8 cellular contexts compared by ENCODE assay signal in the genomic region with DNA sequence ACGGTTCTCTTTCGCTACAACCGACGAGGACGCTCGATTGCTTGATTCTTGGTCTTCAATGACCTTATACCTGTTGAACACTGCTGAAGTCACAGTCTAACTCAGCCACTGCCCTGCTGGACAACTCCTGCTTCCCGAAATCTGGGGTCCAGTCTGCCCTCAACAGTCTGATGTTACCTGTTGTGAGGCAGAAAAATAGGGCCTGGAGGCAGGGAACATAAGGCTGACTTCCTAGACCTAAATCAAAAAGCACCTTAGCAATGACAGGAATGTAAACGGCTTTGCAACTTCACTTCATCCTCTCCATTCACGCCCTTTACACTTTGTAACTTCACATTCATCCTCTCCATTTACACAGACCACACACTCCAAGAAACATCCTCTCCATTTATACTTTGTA. TPM values are rescaled to one million over a fixed set of nuclear protein-coding genes. Genes with fewer than 3 reads are reported as not detected.
DNase-seq lines count a peak whose midpoint lies in the region; ATAC-seq, FAIRE-seq and TF ChIP-seq lines count a peak whose summit lies in the region.

No MANE protein-coding gene starts in this region.

- H3K79me2 ChIP-seq in mammary epithelial cell (ENCODE audit: insufficient read depth, low read length) = peaks cover 42% of the 10 kb centered on the region

- intact Hi-C loops in IMR-90 (cut with micrococcal nuclease) (loop anchor here (1.0 kb wide), 2 partner anchors 28 to 76 kb away; no protein-coding TSS in a partner anchor), mammary epithelial cell (cut with micrococcal nuclease) (loop anchor here (1.0 to 5.0 kb wide), 6 partner anchors 20 to 284 kb away; a partner anchor contains a TSS), posterior cingulate gyrus (cut with DNase I) (loop anchor here (1.0 kb wide), 3 partner anchors 19 to 76 kb away; a partner anchor contains a TSS)

- POLR2A ChIA-PET in A549 (lab: Yijun Ruan, JAX) (no interaction called here), IMR-90 (lab: Charles Lee; ENCODE audit: unreplicated experiment) (no interaction called here)

- H3K4ac ChIP-seq in IMR-90 (ENCODE audit: low read depth, low read length) = peak overlapping the region; percentile 80

- H3K27ac Mint-ChIP-seq in mesothelial cell of epicardium = peak overlapping the region; percentile 44

- no peak for TF ChIP-seq EP300 in A549 (IDR thresholded peaks at IDR 0.05)

- peak overlapping the region; percentile 97 for H2AFZ ChIP-seq in IMR-90 (replicated peaks; ENCODE audit: low read length, poor library complexity)
- H2AFZ ChIP-seq in mammary epithelial cell (ENCODE audit: low read depth, low read length) = peak overlapping the region; percentile 82

- H4K8ac ChIP-seq in IMR-90 (ENCODE audit: low read depth in 2 of 2, low read length in 2 of 2) = peak overlapping the region; percentile 87 to 97

- TF ChIP-seq POLR2A in A549 (IDR thresholded peaks at IDR 0.05; ENCODE audit: low read length) (no peak), IMR-90 (IDR thresholded peaks at IDR 0.05; ENCODE audit: low read depth, low read length) (no peak)

- peak overlapping the region; percentile 33; the same call in 1 of the 2 replicates for H4K5ac ChIP-seq in IMR-90 (ENCODE audit: low read depth, low read length)

- FAIRE-seq in A549 (lab: Jason Lieb, UNC) = no peak

- peak overlapping the region; percentile 78; the same call in 1 of the 2 replicates for H3K14ac ChIP-seq in IMR-90 (replicated peaks; ENCODE audit: low read depth, low read length)

- H2BK5ac ChIP-seq in IMR-90 (ENCODE audit: low read depth, low read length, poor library complexity, severe bottlenecking) = peak overlapping the region; percentile 10

- DNase-seq in A549 (ENCODE audit: low read depth in 1 of 2, low spot score in 1 of 2) (no peak), IMR-90 (no peak), mammary epithelial cell (no peak), mesothelial cell of epicardium (ENCODE audit: low spot score in 2 of 2, unreplicated experiment in 2 of 2) (no peak), posterior cingulate gyrus (no peak)

- H2BK15ac ChIP-seq in IMR-90 (ENCODE audit: low read depth, low read length) = peak overlapping the region; percentile 65; the same call in 1 of the 3 replicates

- H3K36me3 ChIP-seq in IMR-90 (ENCODE audit: control insufficient read depth, insufficient read depth, low read length) (no peaks in the 10 kb centered on the region), mammary epithelial cell (ENCODE audit: insufficient read depth, low read length) (no peaks in the 10 kb centered on the region)

- H3K27ac ChIP-seq in A549 (peak overlapping the region; percentile 78 to 90), IMR-90 (ENCODE audit: insufficient read depth, low read length) (peak overlapping the region; percentile 6; the same call in 1 of the 2 replicates), mammary epithelial cell (ENCODE audit: insufficient read depth, low read depth, low read length) (peak overlapping the region; percentile 72)

- dilution Hi-C loops in IMR-90 (cut with HindIII; ENCODE audit: low sequenced_read_pairs, unreplicated experiment) (no loop called here), mammary epithelial cell (cut with HindIII; ENCODE audit: low sequenced_read_pairs) (no loop called here)

- peak overlapping the region; percentile 37; the same call in 1 of the 2 replicates for H4K91ac ChIP-seq in IMR-90 (ENCODE audit: insufficient read depth, low read depth, low read length)

- H3K9ac ChIP-seq in IMR-90 (ENCODE audit: low read depth, low read length) (peak overlapping the region; percentile 63), mammary epithelial cell (ENCODE audit: insufficient read depth, low read length) (peak overlapping the region; percentile 44)

- 10% methylated on average over 9 of the region's 9 CpGs for WGBS in A549 (ENCODE audit: missing lambda C conversion rate)
- 0% methylated on average over 1 of the region's 9 CpGs; no CpG with 5 or more reads in 1 of the 2 experiments for WGBS in IMR-90 (ENCODE audit: extremely low coverage in 2 of 2, insufficient read length in 1 of 2), 2 experiments
- 8% methylated on average over 9 of the region's 9 CpGs for WGBS in mammary epithelial cell (ENCODE audit: low coverage, missing lambda C conversion rate)

- H3K4me2 ChIP-seq in A549 (peak overlapping the region; percentile 99), IMR-90 (ENCODE audit: low read depth, low read length) (peak overlapping the region; percentile 92), mammary epithelial cell (ENCODE audit: insufficient read depth, low read depth, low read length) (peak overlapping the region; percentile 76)

- H3K9me3 ChIP-seq in A549 (no peaks in the 10 kb centered on the region), IMR-90 (ENCODE audit: control insufficient read depth, insufficient read depth, low read length) (no peaks in the 10 kb centered on the region), mammary epithelial cell (replicated peaks; ENCODE audit: insufficient read depth, low read length) (no peaks in the 10 kb centered on the region)

- no peak overlapping the region for H2BK20ac ChIP-seq in IMR-90 (ENCODE audit: low read depth, low read length)

- H3K79me1 ChIP-seq in IMR-90 (ENCODE audit: low read depth in 1 of 2, low read length in 2 of 2) = peaks cover 25 to 43% of the 10 kb centered on the region in 2 experiments

- TF ChIP-seq RAD21 in A549 (conservative IDR thresholded peaks at IDR 0.05 in 1 of 2, IDR thresholded peaks at IDR 0.05 in 1 of 2) = no peak
- no peak for TF ChIP-seq RAD21 in IMR-90 (IDR thresholded peaks at IDR 0.05; ENCODE audit: low read length)

- H3K9me3 Mint-ChIP-seq in mesothelial cell of epicardium = no peaks in the 10 kb centered on the region

- in situ Hi-C loops in IMR-90 (cut with MboI; ENCODE audit: low sequenced_read_pairs) = no loop called here
- in situ Hi-C loops in mammary epithelial cell (cut with MboI; ENCODE audit: low sequenced_read_pairs in 2 of 2) = no loop called here

- CTCF ChIA-PET in A549 (lab: Yijun Ruan, JAX) (interaction anchor here (1.0 to 6.9 kb wide), 6 partner anchors 16 to 47 kb away, joined by 3 to 52 read pairs (median 6); no protein-coding TSS in a partner anchor), IMR-90 (lab: Yijun Ruan, JAX) (interaction anchor here (0.6 kb wide), 1 partner anchor 29 kb away, joined by 3 read pairs; no protein-coding TSS in a partner anchor), mammary epithelial cell (lab: Charles Lee; ENCODE audit: low non-redundant PET) (no interaction called here)

- H3K27me3 Mint-ChIP-seq in mesothelial cell of epicardium (ENCODE audit: low read depth) = peaks cover 23% of the 10 kb centered on the region

- peaks cover 30% of the 10 kb centered on the region for H3K4me1 Mint-ChIP-seq in mesothelial cell of epicardium

- ATAC-seq in A549 (peak; percentile 33 to 53; a peak in 4 of 6 replicates), IMR-90 (ENCODE audit: low read depth) (no peak), HG03045 (IDR thresholded peaks at IDR 0.05; ENCODE audit: unreplicated experiment) (no peak), HG03196 (IDR thresholded peaks at IDR 0.05; ENCODE audit: unreplicated experiment) (no peak), GM18498 (IDR thresholded peaks at IDR 0.05; ENCODE audit: unreplicated experiment) (no peak)

- peak overlapping the region; percentile 81 for H3K4me3 Mint-ChIP-seq in mesothelial cell of epicardium

- H3K36me3 Mint-ChIP-seq in mesothelial cell of epicardium = no peaks in the 10 kb centered on the region

- no peak overlapping the region for H3K18ac ChIP-seq in IMR-90 (ENCODE audit: low read depth, low read length)

- H3K9me1 ChIP-seq in IMR-90 (ENCODE audit: insufficient read depth, low read length) = peaks cover 17% of the 10 kb centered on the region

- peak overlapping the region; percentile 44; the same call in 1 of the 2 replicates for H2BK120ac ChIP-seq in IMR-90 (ENCODE audit: low read depth, low read length)

- peak overlapping the region; percentile 89 for H2AK9ac ChIP-seq in IMR-90 (replicated peaks; ENCODE audit: low read depth, low read length, poor library complexity)

- TF ChIP-seq CTCF in A549 (IDR thresholded peaks at IDR 0.05) (no peak), IMR-90 (conservative IDR thresholded peaks at IDR 0.05; ENCODE audit: low read depth, low read length) (no peak), mammary epithelial cell (conservative IDR thresholded peaks at IDR 0.05 in 1 of 2, IDR thresholded peaks at IDR 0.05 in 1 of 2; ENCODE audit: extremely low read depth in 1 of 2, insufficient read depth in 1 of 2, low read depth in 1 of 2, low read length in 2 of 2) (no peak), mesothelial cell of epicardium (IDR thresholded peaks at IDR 0.05; ENCODE audit: unreplicated experiment) (no peak)

- BruUV-seq in IMR-90 (replicated peaks; lab: Mats Ljungman, UMichigan) (no TSS peak), mammary epithelial cell (replicated peaks; lab: Mats Ljungman, UMichigan) (TSS peak; percentile 75)

- H3K56ac ChIP-seq in IMR-90 (ENCODE audit: extremely low read depth, insufficient read depth, low read length) = peak overlapping the region; percentile 59; the same call in 1 of the 2 replicates

- peak overlapping the region; percentile 81 for H3K4me3 ChIP-seq in A549
- peak overlapping the region; percentile 56 for H3K4me3 ChIP-seq in IMR-90 (ENCODE audit: insufficient read depth, low read depth, low read length)
- H3K4me3 ChIP-seq in mammary epithelial cell (replicated peaks in 1 of 3; ENCODE audit: insufficient read depth in 1 of 3, low read depth in 2 of 3, low read length in 3 of 3) = peak overlapping the region; percentile 10 to 56 (median 48)

- H2AK5ac ChIP-seq in IMR-90 (ENCODE audit: low read depth, low read length) = peak overlapping the region; percentile 92

- H3K27me3 ChIP-seq in IMR-90 (ENCODE audit: control insufficient read depth, insufficient read depth, low read length) = no peaks in the 10 kb centered on the region
- H3K27me3 ChIP-seq in mammary epithelial cell (ENCODE audit: insufficient read depth, low read length) = no peaks in the 10 kb centered on the region

- peaks cover 24% of the 10 kb centered on the region; the same call in 1 of the 2 replicates for H4K20me1 ChIP-seq in IMR-90 (ENCODE audit: insufficient read depth, low read length)
- no peaks in the 10 kb centered on the region for H4K20me1 ChIP-seq in mammary epithelial cell (ENCODE audit: insufficient read depth, low read length)

- H3K23ac ChIP-seq in IMR-90 (ENCODE audit: low read depth, low read length) = peak overlapping the region; percentile 72

- H3K4me1 ChIP-seq in A549 (peaks cover 49% of the 10 kb centered on the region), IMR-90 (ENCODE audit: control insufficient read depth, insufficient read depth, low read length) (peaks cover 10% of the 10 kb centered on the region), mammary epithelial cell (ENCODE audit: insufficient read depth, low read length) (peaks cover 24% of the 10 kb centered on the region)

RNA-seq across cellular contexts. Expression of a gene that starts 0.6 kb away (rescaled TPM):
- 18.8 and 19.2 TPM in 2 replicates for polyA plus RNA-seq in A549 (2011; rRNA removed)
- 14.9 and 19.2 TPM in 2 replicates for polyA plus RNA-seq in A549 (2012; cell fraction: cytosol; rRNA removed)
- polyA plus RNA-seq in A549 (2012; cell fraction: nucleus; rRNA removed) = 3.7 and 4.5 TPM in 2 replicates
- polyA plus RNA-seq in A549 (2017; fragmentation: RNase III; extraction: RNeasy Plus Mini Kit Qiagen cat#74134 plus additional on column Dnase treatment) = 16.7 to 16.9 TPM (median 16.9 TPM) in 3 replicates
- 49.3 and 53.3 TPM in 2 replicates for polyA minus RNA-seq in A549 (2011; rRNA and poly(A)+ RNA removed)
- total RNA-seq in IMR-90 (2012; rRNA removed) = 58.4 and 67.2 TPM in 2 replicates
- polyA plus RNA-seq in IMR-90 (2012; rRNA removed) = 32.5 and 34.4 TPM in 2 replicates
- 23.4 and 23.7 TPM in 2 replicates for polyA plus RNA-seq in IMR-90 (2012; cell fraction: cytosol; rRNA removed)
- polyA plus RNA-seq in IMR-90 (2012; cell fraction: nucleus; rRNA removed; ENCODE audit: low replicate concordance) = 5.7 and 6.9 TPM in 2 replicates
- 10 to 100 TPM; 60.2 to 63.8 TPM for total RNA-seq in mammary epithelial cell
- polyA plus RNA-seq in mammary epithelial cell = 63.0 TPM
- 65.7 TPM for polyA minus RNA-seq in mammary epithelial cell
- 23.8 to 25.7 TPM (median 24.3 TPM) in 3 replicates for total RNA-seq in mesothelial cell of epicardium

RNA-seq across cellular contexts. Expression of a gene that starts 19.1 kb away (rescaled TPM):
- polyA plus RNA-seq in A549 (2011; rRNA removed) = 14.9 and 18.4 TPM in 2 replicates
- 26.2 and 52.1 TPM in 2 replicates for polyA plus RNA-seq in A549 (2012; cell fraction: cytosol; rRNA removed)
- polyA plus RNA-seq in A549 (2012; cell fraction: nucleus; rRNA removed) = 36.8 and 38.8 TPM in 2 replicates
- 25.4 to 35.8 TPM (median 33.4 TPM) in 3 replicates for polyA plus RNA-seq in A549 (2017; fragmentation: RNase III; extraction: RNeasy Plus Mini Kit Qiagen cat#74134 plus additional on column Dnase treatment)
- 7.9 and 8.2 TPM in 2 replicates for polyA minus RNA-seq in A549 (2011; rRNA and poly(A)+ RNA removed)
- total RNA-seq in IMR-90 (2012; rRNA removed) = 6.1 and 11.4 TPM in 2 replicates
- 10.9 and 13.4 TPM in 2 replicates for polyA plus RNA-seq in IMR-90 (2012; rRNA removed)
- polyA plus RNA-seq in IMR-90 (2012; cell fraction: cytosol; rRNA removed) = 9.3 and 11.2 TPM in 2 replicates
- polyA plus RNA-seq in IMR-90 (2012; cell fraction: nucleus; rRNA removed; ENCODE audit: low replicate concordance) = 40.1 and 40.5 TPM in 2 replicates
- 10 to 100 TPM in 1 of 2 donors, 1 to 10 TPM in 1; 4.0 to 19.4 TPM for total RNA-seq in mammary epithelial cell
- 8.9 TPM for polyA plus RNA-seq in mammary epithelial cell
- 7.4 TPM for polyA minus RNA-seq in mammary epithelial cell
- total RNA-seq in mesothelial cell of epicardium = 16.6 to 18.6 TPM (median 18.0 TPM) in 3 replicates

RNA-seq across cellular contexts. Expression of a gene that starts 47.7 kb away (rescaled TPM):
- polyA plus RNA-seq in A549 (2011; rRNA removed) (0.37 and 0.52 TPM in 2 replicates), A549 (2017; fragmentation: RNase III; extraction: RNeasy Plus Mini Kit Qiagen cat#74134 plus additional on column Dnase treatment) (0.05 to 0.15 TPM (median 0.09 TPM) in 3 replicates), IMR-90 (2012; rRNA removed) (6.1 and 6.6 TPM in 2 replicates), mammary epithelial cell (12.1 TPM)
- polyA plus RNA-seq in A549 (2012; cell fraction: cytosol; rRNA removed) = 0.15 and 0.26 TPM in 2 replicates
- polyA plus RNA-seq in A549 (2012; cell fraction: nucleus; rRNA removed) = 0.43 and 0.53 TPM in 2 replicates
- polyA minus RNA-seq in A549 (2011; rRNA and poly(A)+ RNA removed) = 0.88 and 1.2 TPM in 2 replicates
- total RNA-seq in IMR-90 (2012; rRNA removed) (1.1 TPM in 2 replicates), mammary epithelial cell (1 to 10 TPM; 3.5 to 9.5 TPM), mesothelial cell of epicardium (3.7 to 4.3 TPM (median 4.1 TPM) in 3 replicates)
- polyA plus RNA-seq in IMR-90 (2012; cell fraction: cytosol; rRNA removed) = 4.6 and 7.1 TPM in 2 replicates
- 10.1 and 18.5 TPM in 2 replicates for polyA plus RNA-seq in IMR-90 (2012; cell fraction: nucleus; rRNA removed; ENCODE audit: low replicate concordance)
- polyA minus RNA-seq in mammary epithelial cell = 4.7 TPM

Comparison
In these comparisons a context has a peak if more than half of its experiments do, and no peak if none do; other contexts are left out.
1. ATAC-seq: peak in A549 (2 of 2); none in IMR-90 (single experiment), HG03045 (single experiment), HG03196 (single experiment) and GM18498 (single experiment).
2. H3K27ac ChIP-seq: peak in every context shown above with its lines; median percentile 84 in A549; 72 in mammary epithelial cell; 6 in IMR-90.
3. Peak in every context shown above with its lines, with median percentiles within 50 percentile points of each other: H3K4me2 ChIP-seq and H3K4me3 ChIP-seq.